In the genomic region with DNA sequence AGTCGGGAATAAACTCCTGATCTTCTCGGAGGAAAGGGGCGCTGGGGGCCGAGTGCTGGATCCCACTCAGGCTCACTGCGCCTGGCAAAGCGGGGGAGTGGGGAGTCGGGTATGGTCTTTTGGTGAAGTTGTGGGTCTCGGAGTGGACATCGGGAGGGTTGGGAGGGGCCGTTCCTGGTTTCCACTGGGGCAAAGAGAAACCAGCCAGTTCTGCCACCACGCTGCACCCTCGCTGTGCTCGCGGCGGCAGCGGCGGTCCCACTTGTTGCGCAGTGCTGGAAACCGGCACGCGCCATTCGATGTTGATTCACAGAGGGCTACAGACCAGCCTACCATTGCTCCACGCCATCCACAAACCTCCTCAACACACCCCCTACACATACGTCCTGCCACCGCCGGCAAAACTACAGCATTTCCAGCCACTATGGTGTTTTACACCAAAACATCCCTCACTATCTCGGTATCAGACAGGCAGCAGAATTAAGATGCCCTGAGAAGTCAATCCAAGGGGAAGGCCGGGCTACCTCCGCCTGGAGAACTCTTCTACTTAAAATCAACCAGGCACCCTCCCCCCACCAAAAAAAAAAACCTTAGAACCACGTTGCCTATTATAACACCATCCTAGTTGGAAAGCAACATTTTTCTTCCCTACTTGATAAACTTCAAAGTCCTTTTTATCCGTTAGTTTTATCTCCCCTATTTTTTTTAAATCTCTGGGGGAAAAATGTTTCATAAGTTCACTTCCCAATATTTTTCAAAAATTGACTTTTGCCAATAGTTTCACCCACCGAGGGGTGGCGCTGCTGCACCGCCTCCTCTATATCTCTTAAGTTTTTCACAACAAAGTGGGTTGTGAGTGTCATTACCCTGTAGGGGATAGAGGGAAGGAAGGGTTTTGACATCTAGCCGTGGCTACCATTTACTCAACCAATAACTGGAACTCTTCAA, we compare ENCODE assay signal across 8 cellular contexts. TPM values are rescaled to one million over a fixed set of nuclear protein-coding genes. Genes with fewer than 3 reads are reported as not detected.
DNase-seq lines count a peak whose midpoint lies in the region; ATAC-seq and TF ChIP-seq lines count a peak whose summit lies in the region.

No MANE protein-coding gene starts in this region.

- H3K27ac ChIP-seq in ectodermal cell (ENCODE audit: insufficient read depth, low read depth, low read length, poor library complexity, severe bottlenecking) = no peak overlapping the region

- no peak for ATAC-seq in GM19463 (IDR thresholded peaks at IDR 0.05; ENCODE audit: unreplicated experiment)

- DNase-seq in A172 (ENCODE audit: low spot score) (peak; percentile 48), GM20000 (ENCODE audit: low spot score) (peak; percentile 55), NCI-H524 (lab: John Stamatoyannopoulos, UW) (peak; percentile 47 to 79), medulla oblongata (ENCODE audit: extremely low spot score) (peak; percentile 83)
- peak; percentile 82 to 86 for DNase-seq in activated CD4-positive, alpha-beta T cell treated with anti-CD3 and anti-CD28 coated beads, Interleukin-2, amount 50 U/mL, for 48 hours
- peak in 2 of 3 experiments; percentile 52 to 74 for DNase-seq in stimulated activated CD4-positive, alpha-beta T cell treated with anti-CD3 and anti-CD28 coated beads, TNF-alpha, amount 100 ng/mL, for 24 hours (ENCODE audit: low read depth in 3 of 3)

- peaks cover 16% of the 10 kb centered on the region for H3K4me1 ChIP-seq in ectodermal cell (ENCODE audit: control insufficient read depth, insufficient read depth, low read length)

- H3K36me3 ChIP-seq in ectodermal cell (ENCODE audit: control insufficient read depth, insufficient read depth, low read length) = no peaks in the 10 kb centered on the region

- H3K4me3 ChIP-seq in ectodermal cell (ENCODE audit: insufficient read depth, low read depth, low read length) = peak overlapping the region; percentile 35

- H3K9me3 ChIP-seq in ectodermal cell (ENCODE audit: control insufficient read depth, low read length) = no peaks in the 10 kb centered on the region

- TF ChIP-seq CTCF in GM20000 (IDR thresholded peaks at IDR 0.05; ENCODE audit: extremely low read depth, missing control alignments) = peak; percentile 48

- H3K27me3 ChIP-seq in ectodermal cell (ENCODE audit: control insufficient read depth, insufficient read depth, low read length, poor library complexity, severe bottlenecking) = peaks cover 20% of the 10 kb centered on the region

- 1% methylated on average over 32 to 35 of the region's 35 CpGs for WGBS in ectodermal cell, 2 experiments

RNA-seq across cellular contexts. Expression of a gene that starts 3.6 kb away (rescaled TPM):
- 3.2 and 4.6 TPM in 2 replicates for total RNA-seq in A172 (2014; rRNA removed; shearing (Covaris generic))
- 41.2 TPM for polyA plus RNA-seq in ectodermal cell (2013, experiment 1 of 4)
- 42.6 TPM for polyA plus RNA-seq in ectodermal cell (2013, experiment 2 of 4)
- 27.9 TPM for polyA plus RNA-seq in ectodermal cell (2013, experiment 3 of 4)
- polyA plus RNA-seq in ectodermal cell (2013, experiment 4 of 4) = 32.5 TPM

RNA-seq across cellular contexts. Expression of a gene that starts 39.3 kb away (rescaled TPM):
- total RNA-seq in A172 (2014; rRNA removed; shearing (Covaris generic)) = not detected in 2 replicates
- not detected for polyA plus RNA-seq in ectodermal cell (2013, experiment 1 of 4)
- polyA plus RNA-seq in ectodermal cell (2013, experiment 2 of 4) = not detected
- polyA plus RNA-seq in ectodermal cell (2013, experiment 3 of 4) = not detected
- polyA plus RNA-seq in ectodermal cell (2013, experiment 4 of 4) = not detected
